In genomic region chr17:16352838-16353701, GRCh38 we compare ENCODE assay signal across 8 cellular contexts. TPM values are rescaled to one million over a fixed set of nuclear protein-coding genes. Genes with fewer than 3 reads are reported as not detected.
A peak's percentile ranks its signal among the peaks of the same experiment; 100 is the strongest.
DNase-seq lines count a peak whose midpoint lies in the region; ATAC-seq and TF ChIP-seq lines count a peak whose summit lies in the region.

TSS of gene CENPV (minus strand) at chr17:16353469. CDS start at chr17:16353436, 33 bp downstream.

- peaks cover 4% of the 10 kb centered on the region for H3K36me3 Mint-ChIP-seq in activated CD4-positive, alpha-beta T cell treated with anti-CD3 and anti-CD28 coated beads, Interleukin-2, amount 10 ng/mL, durations not matched to agents 24 days and 14 days (ENCODE audit: low read depth)

- ATAC-seq in HG02610 (IDR thresholded peaks at IDR 0.05; ENCODE audit: unreplicated experiment): peak; percentile 76
- peak; percentile 81 to 88 for ATAC-seq in lower lobe of right lung

- H3K27me3 ChIP-seq in lower lobe of right lung (ENCODE audit: low read depth): peaks cover 14% of the 10 kb centered on the region

- peak within 1 kb of the TSS; percentile 88 for H3K4me3 Mint-ChIP-seq in activated CD4-positive, alpha-beta T cell treated with anti-CD3 and anti-CD28 coated beads, Interleukin-2, amount 10 ng/mL, durations not matched to agents 24 days and 14 days

- DNase-seq in GM13976 (ENCODE audit: low spot score) (peak; percentile 87), NCI-H2196 (lab: John Stamatoyannopoulos, UW; ENCODE audit: unreplicated experiment) (peak; percentile 32), coronary artery (ENCODE audit: low spot score) (peak; percentile 73), lower lobe of right lung (peak; percentile 66), GOT3 (lab: John Stamatoyannopoulos, UW) (no peak)
- DNase-seq in activated CD4-positive, alpha-beta T cell treated with anti-CD3 and anti-CD28 coated beads, Interleukin-2, amount 10 ng/mL, durations not matched to agents 24 days and 14 days: peak; percentile 89
- DNase-seq in stimulated activated CD4-positive, alpha-beta T cell treated with anti-CD3 and anti-CD28 coated beads, TNF-alpha, amount 100 ng/mL, for 48 hours (ENCODE audit: low read depth in 3 of 3): peak in 2 of 3 donors; percentile 29 to 63

- peak within 1 kb of the TSS; percentile 84 for H3K27ac Mint-ChIP-seq in activated CD4-positive, alpha-beta T cell treated with anti-CD3 and anti-CD28 coated beads, Interleukin-2, amount 10 ng/mL, durations not matched to agents 24 days and 14 days

- H3K9me3 ChIP-seq in lower lobe of right lung: no peaks in the 10 kb centered on the region

- peaks cover 16% of the 10 kb centered on the region for H3K4me1 ChIP-seq in lower lobe of right lung

- H3K27me3 Mint-ChIP-seq in activated CD4-positive, alpha-beta T cell treated with anti-CD3 and anti-CD28 coated beads, Interleukin-2, amount 10 ng/mL, durations not matched to agents 24 days and 14 days: peaks cover 14% of the 10 kb centered on the region

- H3K27ac ChIP-seq in coronary artery (peak within 1 kb of the TSS; percentile 38 to 64), lower lobe of right lung (no peak within 1 kb of the TSS)

- in situ Hi-C loops in GM13976 (cut with MboI; ENCODE audit: low sequenced_read_pairs, unreplicated experiment): no loop called here

- H3K9me3 Mint-ChIP-seq in activated CD4-positive, alpha-beta T cell treated with anti-CD3 and anti-CD28 coated beads, Interleukin-2, amount 10 ng/mL, durations not matched to agents 24 days and 14 days: no peaks in the 10 kb centered on the region

- intact Hi-C loops in activated CD4-positive, alpha-beta T cell treated with anti-CD3 and anti-CD28 coated beads, Interleukin-2, amount 10 ng/mL, durations not matched to agents 24 days and 14 days (cut with micrococcal nuclease): loop anchor here (2.0 to 5.0 kb wide), 3 partner anchors 28 to 136 kb away; partner anchors contain the start of genes NCOR1, PIGL and UBB
- intact Hi-C loops in lower lobe of right lung (cut with DNase I): no loop called here

- H3K4me3 ChIP-seq in coronary artery (peak within 1 kb of the TSS; percentile 84), lower lobe of right lung (peak within 1 kb of the TSS; percentile 63)

- peaks cover 14% of the 10 kb centered on the region for H3K36me3 ChIP-seq in lower lobe of right lung

- TF ChIP-seq CTCF in GM13976 (IDR thresholded peaks at IDR 0.05; ENCODE audit: borderline replicate concordance, control extremely low read depth, extremely low read depth, insufficient read depth, missing control alignments): peak; percentile 52
- no peak for TF ChIP-seq CTCF in coronary artery (IDR thresholded peaks at IDR 0.05)
- no peak for TF ChIP-seq CTCF in lower lobe of right lung (IDR thresholded peaks at IDR 0.05)

- peaks cover 14% of the 10 kb centered on the region for H3K4me1 Mint-ChIP-seq in activated CD4-positive, alpha-beta T cell treated with anti-CD3 and anti-CD28 coated beads, Interleukin-2, amount 10 ng/mL, durations not matched to agents 24 days and 14 days

RNA-seq across cellular contexts. Expression of gene CENPV, which starts in this region (rescaled TPM):
- total RNA-seq in activated CD4-positive, alpha-beta T cell treated with anti-CD3 and anti-CD28 coated beads, Interleukin-2, amount 10 ng/mL, durations not matched to agents 24 days and 14 days: 52.8 and 53.0 TPM in 2 replicates
- total RNA-seq in lower lobe of right lung: 17.3 TPM
